In the genomic region with DNA sequence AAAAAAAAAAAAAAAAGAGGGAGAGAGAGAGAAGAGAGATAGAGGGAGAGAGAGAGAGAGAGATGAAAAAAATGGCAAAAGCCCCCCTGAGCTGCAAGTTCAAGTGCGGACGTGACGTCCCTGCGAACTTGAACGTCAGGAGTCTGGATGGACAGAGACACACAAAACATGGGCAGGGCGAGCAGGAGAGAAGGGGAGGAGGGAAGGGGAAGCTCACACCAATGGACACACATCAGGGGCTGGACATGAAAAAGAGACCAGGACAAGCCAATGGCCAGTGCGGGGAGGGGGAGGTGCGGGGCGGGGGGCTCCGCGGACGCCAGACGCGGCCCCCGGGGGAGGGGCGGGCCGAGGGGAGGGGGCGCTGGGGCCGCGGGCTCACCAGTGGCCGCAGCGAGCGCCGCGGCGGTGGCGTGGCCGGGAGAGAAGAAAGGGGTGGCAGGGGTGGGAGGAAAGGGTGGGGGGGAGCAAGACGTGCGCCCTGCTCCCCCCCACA, we compare ENCODE assay signal across 8 cellular contexts. TPM values are rescaled to one million over a fixed set of nuclear protein-coding genes. Genes with fewer than 3 reads are reported as not detected.
DNase-seq lines count a peak whose midpoint lies in the region; ATAC-seq and TF ChIP-seq lines count a peak whose summit lies in the region.

A gene (minus strand): TSS at position 159 of the 496 bp plus-strand sequence. CDS start 384 bp downstream, outside the sequence.

- H3K4me3 ChIP-seq in adipocyte (ENCODE audit: low read length), result peak within 1 kb of the TSS; percentile 75

- ATAC-seq in left ventricle myocardium superior (peak; percentile 61), GM21381 (IDR thresholded peaks at IDR 0.05; ENCODE audit: unreplicated experiment) (no peak)

- peak within 1 kb of the TSS; percentile 90 for H3K4me3 Mint-ChIP-seq in HFFc6

- peaks cover 22% of the 10 kb centered on the region for H3K4me1 ChIP-seq in adipocyte (ENCODE audit: control insufficient read depth, insufficient read depth, low read length)

- intact Hi-C loops in left ventricle myocardium superior (cut with micrococcal nuclease), result no loop called here

- peaks cover 41% of the 10 kb centered on the region for H3K27me3 Mint-ChIP-seq in HFFc6 (ENCODE audit: insufficient read depth)

- no peaks in the 10 kb centered on the region for H3K9me3 ChIP-seq in adipocyte (ENCODE audit: control insufficient read depth, low read length)

- H3K9ac ChIP-seq in adipocyte (ENCODE audit: low read length), result no peak within 1 kb of the TSS

- H3K36me3 ChIP-seq in adipocyte (ENCODE audit: control insufficient read depth, insufficient read depth, low read length, severe bottlenecking), result no peaks in the 10 kb centered on the region

- peak; percentile 71 for DNase-seq in DMS153 (lab: John Stamatoyannopoulos, UW)
- DNase-seq in HFFc6, result peak; percentile 52
- peak; percentile 48 for DNase-seq in NCI-H524 treated with DMSO at 0.1 percent for 48 hours (lab: John Stamatoyannopoulos, UW)
- peak; percentile 81 for DNase-seq in adipocyte (ENCODE audit: low read depth)
- peak; percentile 72 for DNase-seq in left ventricle myocardium superior
- DNase-seq in pulmonary artery endothelial cell (ENCODE audit: low read depth, low spot score), result peak; percentile 22
- no peak for DNase-seq in GM19238 (ENCODE audit: insufficient read length, low spot score)

- no peak for TF ChIP-seq CTCF in HFFc6 (IDR thresholded peaks at IDR 0.05)

- H3K36me3 Mint-ChIP-seq in HFFc6 (ENCODE audit: low read depth), result no peaks in the 10 kb centered on the region

- no peaks in the 10 kb centered on the region for H3K9me3 Mint-ChIP-seq in HFFc6

- H3K27ac Mint-ChIP-seq in HFFc6, result peak within 1 kb of the TSS; percentile 51

- peaks cover 30% of the 10 kb centered on the region for H3K4me1 Mint-ChIP-seq in HFFc6 (ENCODE audit: low read depth)

- H3K27me3 ChIP-seq in adipocyte (replicated peaks; ENCODE audit: control insufficient read depth, insufficient read depth, low read length), result peaks cover 56% of the 10 kb centered on the region

RNA-seq across cellular contexts. Expression of the gene that starts here (rescaled TPM):
- 1 to 10 TPM; 1.1 to 3.0 (median 1.9) TPM for total RNA-seq in HFFc6 (2021; fragmentation: NEBNext Ultra II Directional; extraction: Animal tissue kit (Norgen Biotek cat#: 25700))
- total RNA-seq in left ventricle myocardium superior, result 31.2 TPM
- 0.04 and 0.07 TPM in 2 replicates for total RNA-seq in pulmonary artery endothelial cell

Comparison
In these comparisons a context has a peak if more than half of its experiments do, and no peak if none do; other contexts are left out.
1. Peak in DNase-seq in pulmonary artery endothelial cell; RNA of the gene not detected or under 1 TPM.